ENCODE assay signal across 19 cellular contexts in genomic region chr16:24138024-24138423, GRCh38.
DNase-seq lines count a peak whose midpoint lies in the region; ATAC-seq and TF ChIP-seq lines count a peak whose summit lies in the region.
"Had no signal": no experiment of that assay in that cellular context is flagged by ENCODE, and none has a peak within 500 bp of the region (broad histone marks: within the 10 kb centered on the region; RNA-seq: fewer than 3 reads in every experiment).

No MANE protein-coding gene starts in this region.

- no peak overlapping the region for H2AFZ ChIP-seq in H9 (ENCODE audit: low read length)
- H2AFZ ChIP-seq in neuronal stem cell (ENCODE audit: low read length), result peak overlapping the region; percentile 36

- H3K4me1 Mint-ChIP-seq in H9 (peaks cover 56 to 68% of the 10 kb centered on the region in 2 experiments), T-helper 17 cell (peaks cover 13% of the 10 kb centered on the region)

- no peak overlapping the region for H3T11ph ChIP-seq in H9 (ENCODE audit: low read length)

- peaks cover 6 to 10% of the 10 kb centered on the region in 2 experiments for H3K9me3 Mint-ChIP-seq in H9
- H3K9me3 Mint-ChIP-seq: CD4-positive, CD25-positive, alpha-beta regulatory T cell had no signal

- no peak overlapping the region for H4K8ac ChIP-seq in H9 (replicated peaks; ENCODE audit: insufficient read length, low read depth, low read length)
- H4K8ac ChIP-seq in neuronal stem cell (ENCODE audit: low read depth, low read length), result no peak overlapping the region

- no peaks in the 10 kb centered on the region for H3K79me2 ChIP-seq in H9 (ENCODE audit: insufficient read depth, low read length)

- DNase-seq in H9, result peak; percentile 72
- DNase-seq in T-helper 17 cell, result no peak
- DNase-seq in neuronal stem cell (ENCODE audit: low spot score), result no peak
- no peak for DNase-seq in thyroid gland
- DNase-seq in C1 segment of cervical spinal cord (lab: John Stamatoyannopoulos, UW), result no peak
- DNase-seq: ACHN; AML-193; CD4-positive, CD25-positive, alpha-beta regulatory T cell; DMS53; IMR-90; NCI-H1105 treated with DMSO at 0.1 percent for 48 hours; NCI-H187; NCI-H446; NCI-H69 had no signal

- H4K5ac ChIP-seq in H9 (ENCODE audit: insufficient read length, low read depth, low read length), result no peak overlapping the region

- H2BK120ac ChIP-seq in H9 (ENCODE audit: low read depth, low read length, poor library complexity, severe bottlenecking) (no peak overlapping the region), neuronal stem cell (ENCODE audit: low read depth, low read length) (no peak overlapping the region)

- no peak overlapping the region for H4K91ac ChIP-seq in H9 (ENCODE audit: insufficient read length, low read depth, low read length)
- H4K91ac ChIP-seq in neuronal stem cell (ENCODE audit: low read depth, low read length, poor library complexity), result no peak overlapping the region

- H2BK15ac ChIP-seq in H9 (ENCODE audit: low read depth, low read length) (no peak overlapping the region), neuronal stem cell (ENCODE audit: low read length) (no peak overlapping the region)

- H3K27ac Mint-ChIP-seq in H9 (peak overlapping the region; percentile 68 to 89 (median 87); a peak in 5 of 7 replicates), T-helper 17 cell (peak overlapping the region; percentile 24)

- H3K4me1 ChIP-seq in H9 (ENCODE audit: insufficient read depth, low read length) (peaks cover 10% of the 10 kb centered on the region), iPS-18a (ENCODE audit: control insufficient read depth, low read depth, low read length) (peaks cover 42% of the 10 kb centered on the region), neuronal stem cell (ENCODE audit: control insufficient read depth in 2 of 2, insufficient read depth in 1 of 2, low read depth in 1 of 2, low read length in 2 of 2) (peaks cover 6 to 8% of the 10 kb centered on the region in 2 donors), thyroid gland (no peaks in the 10 kb centered on the region)

- H3K23ac ChIP-seq in H9 (ENCODE audit: insufficient read length, low read depth, low read length), result no peak overlapping the region
- H3K23ac ChIP-seq in neuronal stem cell (ENCODE audit: low read depth, low read length, poor library complexity), result no peak overlapping the region

- H3K9me3 ChIP-seq in H9 (ENCODE audit: control insufficient read depth, low read depth, low read length) (no peaks in the 10 kb centered on the region), T-helper 17 cell (ENCODE audit: control insufficient read depth, low read length, poor library complexity, severe bottlenecking) (no peaks in the 10 kb centered on the region), iPS-18a (ENCODE audit: control insufficient read depth, low read depth, low read length) (no peaks in the 10 kb centered on the region), neuronal stem cell (replicated peaks in 1 of 2; ENCODE audit: control insufficient read depth in 2 of 2, insufficient read depth in 1 of 2, low read depth in 1 of 2, low read length in 2 of 2) (no peaks in the 10 kb centered on the region), thyroid gland (no peaks in the 10 kb centered on the region)
- H3K9me3 ChIP-seq: SJSA1 had no signal

- H2BK20ac ChIP-seq in H9 (ENCODE audit: low read depth, low read length, poor library complexity, severe bottlenecking), result no peak overlapping the region

- H4K20me1 ChIP-seq in H9 (ENCODE audit: control insufficient read depth, insufficient read depth, insufficient read length), result peaks cover 2% of the 10 kb centered on the region

- H3K79me1 ChIP-seq in H9 (ENCODE audit: insufficient read depth, low read depth, low read length, poor library complexity, severe bottlenecking) (no peaks in the 10 kb centered on the region), neuronal stem cell (ENCODE audit: low read depth, low read length) (no peaks in the 10 kb centered on the region)

- TF ChIP-seq CTCF in H9 (conservative IDR thresholded peaks at IDR 0.05) (no peak), thyroid gland (IDR thresholded peaks at IDR 0.05) (no peak)

- H2BK12ac ChIP-seq in H9 (ENCODE audit: insufficient read length, low read depth, low read length) (no peak overlapping the region), neuronal stem cell (ENCODE audit: low read length) (no peak overlapping the region)

- H3K14ac ChIP-seq in H9 (ENCODE audit: insufficient read depth, low read length) (no peak overlapping the region), neuronal stem cell (ENCODE audit: low read length) (no peak overlapping the region)

- no peak for ATAC-seq in T-helper 17 cell
- ATAC-seq in HG03460 (IDR thresholded peaks at IDR 0.05; ENCODE audit: unreplicated experiment), result no peak
- ATAC-seq in GM18519 (IDR thresholded peaks at IDR 0.05; ENCODE audit: low FRiP score, unreplicated experiment), result no peak

- H3K36me3 Mint-ChIP-seq in H9 (ENCODE audit: insufficient read depth in 1 of 3, low read depth in 3 of 3) (peaks cover 7 to 13% (median 9%) of the 10 kb centered on the region in 3 experiments; a peak in 5 of 7 replicates), T-helper 17 cell (ENCODE audit: low read depth) (peaks cover 7% of the 10 kb centered on the region)

- H2AK5ac ChIP-seq in H9 (ENCODE audit: insufficient read length, low read length) (no peak overlapping the region), neuronal stem cell (ENCODE audit: low read depth, low read length) (no peak overlapping the region)

- H3K4me3 Mint-ChIP-seq in H9, result peak overlapping the region in 1 of 2 experiments; percentile 34; a peak in 1 of 5 replicates
- H3K4me3 Mint-ChIP-seq in T-helper 17 cell, result no peak overlapping the region

- no CpG with 5 or more reads among the region's 2 CpGs for WGBS in H9 (ENCODE audit: extremely low coverage, insufficient read length, low lambda C conversion rate)
- WGBS in neuronal stem cell (ENCODE audit: extremely low coverage in 2 of 2, insufficient read length in 2 of 2, insufficient replicate concordance in 1 of 2), 2 donors, result no CpG with 5 or more reads among the region's 2 CpGs
- 39 to 42% methylated on average over 2 of the region's 2 CpGs for WGBS in thyroid gland, 2 donors

- H2BK5ac ChIP-seq in H9 (ENCODE audit: insufficient read length, low read length) (no peak overlapping the region), neuronal stem cell (ENCODE audit: low read length) (no peak overlapping the region)

- H3K36me3 ChIP-seq in iPS-18a (ENCODE audit: control insufficient read depth, low read depth, low read length), result no peaks in the 10 kb centered on the region
- H3K36me3 ChIP-seq in neuronal stem cell (replicated peaks in 1 of 2; ENCODE audit: control insufficient read depth in 2 of 2, insufficient read depth in 2 of 2, low read length in 2 of 2), result no peaks in the 10 kb centered on the region
- H3K36me3 ChIP-seq in thyroid gland, result no peaks in the 10 kb centered on the region
- H3K36me3 ChIP-seq: SJSA1 had no signal

- H3K23me2 ChIP-seq in H9 (ENCODE audit: insufficient read length, low read depth, low read length, poor library complexity, severe bottlenecking), result no peaks in the 10 kb centered on the region

- H3K4me2 ChIP-seq in H9 (ENCODE audit: insufficient read depth, insufficient read length, low read length) (no peak overlapping the region), neuronal stem cell (ENCODE audit: insufficient read depth, low read length, poor library complexity, severe bottlenecking) (no peak overlapping the region)

- peak overlapping the region; percentile 10 for H3K27ac ChIP-seq in H9 (ENCODE audit: insufficient read length, low read depth, low read length)
- peak overlapping the region; percentile 7 for H3K27ac ChIP-seq in iPS-18a (ENCODE audit: low read length)
- no peak overlapping the region for H3K27ac ChIP-seq in neuronal stem cell (replicated peaks; ENCODE audit: low read length)
- no peak overlapping the region for H3K27ac ChIP-seq in thyroid gland
- H3K27ac ChIP-seq: RWPE1, SJSA1 had no signal

- intact Hi-C loops in thyroid gland (cut with DNase I), result no loop called here

- TF ChIP-seq POLR2A in thyroid gland (IDR thresholded peaks at IDR 0.05), result no peak

- H3K18ac ChIP-seq in H9 (ENCODE audit: insufficient read length, low read depth, low read length) (no peak overlapping the region), neuronal stem cell (ENCODE audit: low read length) (no peak overlapping the region)

- H3K4ac ChIP-seq in H9 (ENCODE audit: low read depth, low read length) (no peak overlapping the region), neuronal stem cell (ENCODE audit: low read length) (no peak overlapping the region)

- no peak overlapping the region for H3K9ac ChIP-seq in H9 (ENCODE audit: extremely low read depth, insufficient read length, low read length)
- H3K9ac ChIP-seq in iPS-18a (ENCODE audit: low read length), result peak overlapping the region; percentile 57
- no peak overlapping the region for H3K9ac ChIP-seq in neuronal stem cell (ENCODE audit: low read depth, low read length, poor library complexity)

- no peak overlapping the region for H3K56ac ChIP-seq in H9 (ENCODE audit: insufficient read length, low read depth, low read length)

- H3K4me3 ChIP-seq in iPS-18a (ENCODE audit: low read length), result no peak overlapping the region
- no peak overlapping the region for H3K4me3 ChIP-seq in neuronal stem cell (ENCODE audit: low read length in 2 of 2)
- no peak overlapping the region for H3K4me3 ChIP-seq in thyroid gland (replicated peaks in 1 of 3)
- H3K4me3 ChIP-seq: SJSA1 had no signal

- H3K27me3 Mint-ChIP-seq in H9 (ENCODE audit: low read depth) (no peaks in the 10 kb centered on the region), T-helper 17 cell (no peaks in the 10 kb centered on the region)
- H3K27me3 Mint-ChIP-seq: CD4-positive, CD25-positive, alpha-beta regulatory T cell had no signal

- H3K27me3 ChIP-seq in H9 (ENCODE audit: insufficient read depth, low read length) (no peaks in the 10 kb centered on the region), iPS-18a (ENCODE audit: control insufficient read depth, insufficient read depth, low read length) (no peaks in the 10 kb centered on the region), neuronal stem cell (ENCODE audit: control insufficient read depth in 3 of 3, insufficient read depth in 3 of 3, low read depth in 1 of 3, low read length in 3 of 3) (no peaks in the 10 kb centered on the region), thyroid gland (no peaks in the 10 kb centered on the region)
- H3K27me3 ChIP-seq: SJSA1 had no signal

Comparison
In these comparisons a context has a peak if more than half of its experiments do, and no peak if none do; other contexts are left out.
1. H3K27ac ChIP-seq: peak in H9 (single experiment) and iPS-18a (single experiment); none in neuronal stem cell (single experiment) and thyroid gland (0 of 3).